In genomic region chr1:1164701-1165451, GRCh38 we compare ENCODE assay signal across 1 cellular context.
TF ChIP-seq lines count a peak whose summit lies in the region.

No MANE protein-coding gene starts in this region.

TF ChIP-seq in GM23338, 12 proteins besides CTCF, POLR2A, EP300 and RAD21 (continued from another document):
- TF ChIP-seq REST (IDR thresholded peaks at IDR 0.05; ENCODE audit: unreplicated experiment) (no peak), POLR2AphosphoS5 (IDR thresholded peaks at IDR 0.05; ENCODE audit: low read depth) (no peak), CREB1 (CRISPR knock-in tag; IDR thresholded peaks at IDR 0.05; ENCODE audit: low read depth) (no peak), STAT1 (IDR thresholded peaks at IDR 0.05; ENCODE audit: unreplicated experiment) (no peak), NANOG (IDR thresholded peaks at IDR 0.05; ENCODE audit: borderline replicate concordance) (no peak)
TF ChIP-seq in GM23338: peak in this region for 0.
